ENCODE assay signal across 11 cellular contexts in genomic region chr10:69450395-69450794, GRCh38. TPM values are rescaled to one million over a fixed set of nuclear protein-coding genes. Genes with fewer than 3 reads are reported as not detected.
DNase-seq lines count a peak whose midpoint lies in the region; FAIRE-seq and TF ChIP-seq lines count a peak whose summit lies in the region.
"Not testable (repeated sequence)": the region's sequence is repeated elsewhere in the genome, so short reads cannot be mapped to it uniquely, and the experiment has no call there.
"Had no signal": no experiment of that assay in that cellular context is flagged by ENCODE, and none has a peak within 500 bp of the region (broad histone marks: within the 10 kb centered on the region; RNA-seq: fewer than 3 reads in every experiment).

No MANE protein-coding gene starts in this region.

- not testable (repeated sequence) for H3K9me3 ChIP-seq in Caco-2; PC-9 (ENCODE audit: insufficient read depth, low read depth); H1 (ENCODE audit: insufficient read depth in 2 of 2, low read depth in 1 of 2, low read length in 1 of 2); right atrium auricular region; mucosa of rectum (ENCODE audit: control insufficient read depth in 2 of 2, low read length in 2 of 2); prostate gland; tibial nerve

- H2BK5ac ChIP-seq in H1 (ENCODE audit: low read depth, low read length): not testable (repeated sequence)

- not testable (repeated sequence) for H2AFZ ChIP-seq in PC-9; H1 (ENCODE audit: low read length)

- H3K27ac Mint-ChIP-seq in Caco-2 (ENCODE audit: unreplicated experiment): peak overlapping the region; percentile 81
- H3K27ac Mint-ChIP-seq in activated naive CD8-positive, alpha-beta T cell: not testable (repeated sequence)

- H3K9ac ChIP-seq in H1 (replicated peaks in 1 of 4; ENCODE audit: extremely low read depth in 1 of 4, low read depth in 3 of 4, low read length in 3 of 4): not testable (repeated sequence)
- H3K9ac ChIP-seq in mucosa of rectum (ENCODE audit: low read depth in 1 of 2, low read length in 2 of 2): peak overlapping the region; percentile 56 to 93

- H4K20me1 ChIP-seq in PC-9 (ENCODE audit: insufficient read depth); H1 (replicated peaks in 1 of 2; ENCODE audit: control insufficient read depth in 1 of 2, insufficient read depth in 2 of 2, low read length in 2 of 2): not testable (repeated sequence)

- peaks cover 53% of the 10 kb centered on the region for H3K4me1 ChIP-seq in Caco-2
- H3K4me1 ChIP-seq in PC-9 (replicated peaks; ENCODE audit: insufficient read depth): peaks cover 87% of the 10 kb centered on the region
- H3K4me1 ChIP-seq in H1 (replicated peaks in 1 of 4; ENCODE audit: control insufficient read depth in 3 of 4, insufficient read depth in 4 of 4, low read length in 3 of 4); prostate gland (replicated peaks): not testable (repeated sequence)
- H3K4me1 ChIP-seq in right atrium auricular region: peaks cover 0 to 34% of the 10 kb centered on the region in 2 donors
- peaks cover 48 to 57% of the 10 kb centered on the region in 2 donors for H3K4me1 ChIP-seq in mucosa of rectum (ENCODE audit: control insufficient read depth in 2 of 2, insufficient read depth in 2 of 2, low read length in 2 of 2)
- peaks cover 0 to 57% (median 16%) of the 10 kb centered on the region in 4 donors for H3K4me1 ChIP-seq in tibial nerve

- not testable (repeated sequence) for H3K27me3 ChIP-seq in Caco-2 (replicated peaks; ENCODE audit: control insufficient read depth, insufficient read depth, low read length); PC-9 (ENCODE audit: insufficient read depth, low read depth); right atrium auricular region; mucosa of rectum (ENCODE audit: control insufficient read depth in 2 of 2, insufficient read depth in 2 of 2, low read length in 2 of 2); prostate gland (replicated peaks; ENCODE audit: insufficient read depth); tibial nerve
- peaks cover 8 to 26% (median 16%) of the 10 kb centered on the region in 4 experiments for H3K27me3 ChIP-seq in H1 (replicated peaks in 1 of 4; ENCODE audit: control insufficient read depth in 3 of 4, extremely low read depth in 1 of 4, insufficient read depth in 3 of 4, low read length in 3 of 4)

- H3K4me3 ChIP-seq in Caco-2 (ENCODE audit: low read depth, low read length); right atrium auricular region; prostate gland: not testable (repeated sequence)
- H3K4me3 ChIP-seq in PC-9: peak overlapping the region; percentile 81; the same call in 1 of the 2 replicates
- peak overlapping the region in 3 of 4 experiments; percentile 34 to 91 (median 49); a peak in 3 of 8 replicates for H3K4me3 ChIP-seq in H1 (ENCODE audit: extremely low read depth in 1 of 4, insufficient read depth in 2 of 4, low read depth in 3 of 4, low read length in 4 of 4)
- H3K4me3 ChIP-seq in mucosa of rectum (ENCODE audit: low read length in 2 of 2): peak overlapping the region in 1 of 2 donors; percentile 48
- peak overlapping the region in 1 of 4 donors; percentile 92 for H3K4me3 ChIP-seq in tibial nerve

- H3K79me2 ChIP-seq in PC-9 (ENCODE audit: low read depth): peaks cover 40% of the 10 kb centered on the region
- not testable (repeated sequence) for H3K79me2 ChIP-seq in H1 (ENCODE audit: control insufficient read depth in 1 of 2, insufficient read depth in 2 of 2, low read length in 2 of 2)

- not testable (repeated sequence) for H3K18ac ChIP-seq in H1 (ENCODE audit: extremely low read depth, low read length)

- H3K4me2 ChIP-seq in PC-9 (peak overlapping the region; percentile 96), H1 (ENCODE audit: insufficient read depth in 1 of 2, low read depth in 2 of 2, low read length in 2 of 2) (peak overlapping the region in 1 of 2 experiments; percentile 66; a peak in 3 of 4 replicates)

- peak overlapping the region; percentile 78 for H3K4me3 Mint-ChIP-seq in Caco-2 (ENCODE audit: unreplicated experiment)
- peak overlapping the region; percentile 76 for H3K4me3 Mint-ChIP-seq in activated naive CD8-positive, alpha-beta T cell

- not testable (repeated sequence) for H4K8ac ChIP-seq in H1 (ENCODE audit: extremely low read depth, insufficient read depth, low read length)

- FAIRE-seq in H1 (lab: Jason Lieb, UNC): not testable (repeated sequence)

- not testable (repeated sequence) for H3K36me3 ChIP-seq in Caco-2 (ENCODE audit: control insufficient read depth, insufficient read depth, low read length); PC-9 (ENCODE audit: low read depth); H1 (ENCODE audit: control insufficient read depth in 2 of 4, insufficient read depth in 4 of 4, low read length in 3 of 4); right atrium auricular region; mucosa of rectum (ENCODE audit: control insufficient read depth in 2 of 2, insufficient read depth in 2 of 2, low read length in 2 of 2); prostate gland; tibial nerve

- H4K91ac ChIP-seq in H1 (replicated peaks; ENCODE audit: insufficient read length, low read length): not testable (repeated sequence)

- peaks cover 29% of the 10 kb centered on the region for H3K36me3 Mint-ChIP-seq in Caco-2 (ENCODE audit: insufficient read depth, unreplicated experiment)
- not testable (repeated sequence) for H3K36me3 Mint-ChIP-seq in activated naive CD8-positive, alpha-beta T cell

- not testable (repeated sequence) for BruUV-seq in Caco-2 (replicated peaks; lab: Mats Ljungman, UMichigan); PC-9 (replicated peaks; lab: Mats Ljungman, UMichigan)

- not testable (repeated sequence) for H2BK15ac ChIP-seq in H1 (ENCODE audit: low read length)

- not testable (repeated sequence) for TF ChIP-seq POLR2A in H1 (IDR thresholded peaks at IDR 0.05; ENCODE audit: control extremely low read depth in 1 of 2, low read depth in 2 of 2, low read length in 2 of 2); prostate gland (IDR thresholded peaks at IDR 0.05); tibial nerve (IDR thresholded peaks at IDR 0.05)

- H3K9me3 Mint-ChIP-seq in Caco-2 (ENCODE audit: unreplicated experiment); activated naive CD8-positive, alpha-beta T cell (ENCODE audit: low read depth): not testable (repeated sequence)

- not testable (repeated sequence) for H3K56ac ChIP-seq in H1 (replicated peaks; ENCODE audit: insufficient read length, low read depth, low read length)

- not testable (repeated sequence) for TF ChIP-seq RAD21 in H1 (IDR thresholded peaks at IDR 0.05 in 1 of 2, conservative IDR thresholded peaks at IDR 0.05 in 1 of 2; ENCODE audit: low read depth in 2 of 2, low read length in 2 of 2)

- not testable (repeated sequence) for H4K5ac ChIP-seq in H1 (ENCODE audit: insufficient read length, low read depth, low read length)

- not testable (repeated sequence) for H2AK5ac ChIP-seq in H1 (ENCODE audit: low read depth, low read length)

- peaks cover 11% of the 10 kb centered on the region for H3K23me2 ChIP-seq in H1 (ENCODE audit: low read depth, low read length)

- H3K27ac ChIP-seq in PC-9 (peak overlapping the region; percentile 95), right atrium auricular region (peak overlapping the region; percentile 0 to 13), mucosa of rectum (ENCODE audit: low read depth in 2 of 2, low read length in 2 of 2) (peak overlapping the region; percentile 95 to 97), prostate gland (peak overlapping the region; percentile 41 to 84), tibial nerve (peak overlapping the region in 3 of 4 donors; percentile 81 to 93 (median 86))
- H3K27ac ChIP-seq in H1 (ENCODE audit: low read depth, low read length): not testable (repeated sequence)

- not testable (repeated sequence) for H3K14ac ChIP-seq in H1 (ENCODE audit: insufficient read length)

- H2BK12ac ChIP-seq in H1 (ENCODE audit: low read depth, low read length): not testable (repeated sequence)

- DNase-seq in Caco-2; PC-9; H1 (ENCODE audit: low read depth in 1 of 2, low spot score in 2 of 2); right atrium auricular region (ENCODE audit: low spot score); prostate gland (ENCODE audit: low spot score); tibial nerve (ENCODE audit: low spot score in 2 of 2): not testable (repeated sequence)

- peaks cover 65% of the 10 kb centered on the region for H3F3A ChIP-seq in PC-9 (ENCODE audit: insufficient read depth, low read depth)

- not testable (repeated sequence) for TF ChIP-seq CTCF in Caco-2 (IDR thresholded peaks at IDR 0.05; ENCODE audit: insufficient read depth in 1 of 2, low read depth in 1 of 2, low read length in 1 of 2, severe bottlenecking in 1 of 2, unreplicated experiment in 1 of 2); PC-9 (conservative IDR thresholded peaks at IDR 0.05); H1 (IDR thresholded peaks at IDR 0.05; ENCODE audit: control extremely low read depth in 1 of 3, insufficient read depth in 1 of 3, low read depth in 1 of 3, low read length in 3 of 3); right atrium auricular region (IDR thresholded peaks at IDR 0.05); prostate gland (IDR thresholded peaks at IDR 0.05); tibial nerve (IDR thresholded peaks at IDR 0.05)

- not testable (repeated sequence) for H3K4ac ChIP-seq in H1 (replicated peaks; ENCODE audit: insufficient read length, low read depth, low read length)

- POLR2A ChIA-PET in Caco-2 (lab: Charles Lee) (interaction anchor here (0.5 to 2.1 kb wide), 11 partner anchors 8 to 42 kb away, joined by 3 to 11 read pairs (median 4); no protein-coding TSS in a partner anchor), PC-9 (lab: Charles Lee; ENCODE audit: unreplicated experiment) (interaction anchor here (0.5 to 1.2 kb wide), 5 partner anchors 11 to 1565 kb away, joined by 4 to 5 read pairs (median 5); no protein-coding TSS in a partner anchor)
- POLR2A ChIA-PET in H1 (lab: Charles Lee; ENCODE audit: partially characterized antibody): not testable (repeated sequence)

- H3K27me3 Mint-ChIP-seq in Caco-2 (ENCODE audit: insufficient read depth, unreplicated experiment); activated naive CD8-positive, alpha-beta T cell: not testable (repeated sequence)

- not testable (repeated sequence) for H2BK120ac ChIP-seq in H1 (replicated peaks; ENCODE audit: low read depth, low read length)

- CTCF ChIA-PET in Caco-2 (lab: Charles Lee) (interaction anchor here (0.5 to 3.9 kb wide), 19 partner anchors 8 to 696 kb away, joined by 3 to 38 read pairs (median 4); partner anchors contain the start of gene TYSND1), PC-9 (lab: Charles Lee) (interaction anchor here (0.6 to 4.2 kb wide), 8 partner anchors 12 to 185 kb away, joined by 3 to 33 read pairs (median 4); no protein-coding TSS in a partner anchor), H1 (lab: Charles Lee; ENCODE audit: partially characterized antibody) (interaction anchor here (0.6 to 8.7 kb wide), 27 partner anchors 10 to 446 kb away, joined by 3 to 150 read pairs (median 5); partner anchors contain the start of gene TACR2)

- TF ChIP-seq EP300 in H1 (IDR thresholded peaks at IDR 0.05; ENCODE audit: borderline replicate concordance in 1 of 2, low read depth in 2 of 2, low read length in 2 of 2); tibial nerve (IDR thresholded peaks at IDR 0.05): not testable (repeated sequence)

- 85% methylated on average over 16 of the region's 16 CpGs; no CpG with 5 or more reads in 1 of the 2 experiments for WGBS in H1 (ENCODE audit: extremely low coverage in 1 of 2, insufficient coverage in 1 of 2, insufficient read length in 1 of 2, insufficient replicate concordance in 2 of 2, low coverage in 1 of 2, low lambda C conversion rate in 2 of 2, missing lambda C conversion rate in 1 of 2), 2 experiments
- 87% methylated on average over 16 of the region's 16 CpGs for WGBS in prostate gland
- WGBS in tibial nerve, 2 donors: 79 to 87% methylated on average over 16 of the region's 16 CpGs

- H3K23ac ChIP-seq in H1 (ENCODE audit: insufficient read length): not testable (repeated sequence)

- peaks cover 50% of the 10 kb centered on the region for H3K4me1 Mint-ChIP-seq in Caco-2 (ENCODE audit: low read depth, unreplicated experiment)
- H3K4me1 Mint-ChIP-seq in activated naive CD8-positive, alpha-beta T cell (ENCODE audit: low read depth): peaks cover 14% of the 10 kb centered on the region

- intact Hi-C loops in Caco-2 (cut with micrococcal nuclease; ENCODE audit: unreplicated experiment): not testable (repeated sequence)
- intact Hi-C loops in PC-9 (cut with micrococcal nuclease; ENCODE audit: unreplicated experiment): loop anchor here (1.0 to 2.0 kb wide), 2 partner anchors 8 to 24 kb away; no protein-coding TSS in a partner anchor
- intact Hi-C loops in prostate gland (cut with DNase I): loop anchor here (2.0 to 5.0 kb wide), 2 partner anchors 37 to 56 kb away; no protein-coding TSS in a partner anchor

- not testable (repeated sequence) for H3K9me2 ChIP-seq in PC-9 (ENCODE audit: insufficient read depth)

- H2BK20ac ChIP-seq in H1 (ENCODE audit: low read length): not testable (repeated sequence)

- not testable (repeated sequence) for H3K79me1 ChIP-seq in H1 (ENCODE audit: low read depth, low read length)

RNA-seq across cellular contexts. Expression of gene TSPAN15, which starts 0.9 kb away (rescaled TPM):
- 86.5 and 89.0 TPM in 2 replicates for total RNA-seq in Caco-2 (2022)
- 97.0 and 108 TPM in 2 replicates for total RNA-seq in PC-9 (2021)
- total RNA-seq in H1 (2021; fragmentation: NEBNext Ultra II Directional; extraction: Animal tissue kit (Norgen Biotek cat#: 25700)): 9.7 and 11.6 TPM in 2 replicates
- polyA plus RNA-seq in H1 (2011; rRNA removed): 20.0 and 20.9 TPM in 2 replicates
- 23.6 TPM for polyA plus RNA-seq in H1 (2011; cell fraction: cytosol; rRNA removed)
- 19.6 TPM for polyA plus RNA-seq in H1 (2011; cell fraction: nucleus; rRNA removed)
- 11.9 to 16.4 TPM (median 13.9 TPM) in 4 replicates for polyA plus RNA-seq in H1 (2012, experiment 1 of 2)
- 13.3 TPM for polyA plus RNA-seq in H1 (2012, experiment 2 of 2)
- polyA plus RNA-seq in H1 (2013, experiment 1 of 2): 6.6 TPM
- 8.5 TPM for polyA plus RNA-seq in H1 (2013, experiment 2 of 2)
- polyA minus RNA-seq in H1 (2011; rRNA and poly(A)+ RNA removed): 13.7 and 25.4 TPM in 2 replicates
- 9.3 TPM for polyA minus RNA-seq in H1 (2011; cell fraction: cytosol; rRNA and poly(A)+ RNA removed)
- 8.1 TPM for polyA minus RNA-seq in H1 (2011; cell fraction: nucleus; rRNA and poly(A)+ RNA removed)
- total RNA-seq in right atrium auricular region: 1 to 10 TPM; 6.6 to 7.7 TPM
- 10 to 100 TPM; 78.8 to 85.3 TPM for total RNA-seq in prostate gland
- total RNA-seq in tibial nerve: 100 to 1,000 TPM in 1 of 4 donors, 10 to 100 TPM in 3; 46.9 to 117 (median 92.7) TPM
- total RNA-seq: H4 had no signal

RNA-seq across cellular contexts. Expression of gene TACR2, which starts 33.7 kb away (rescaled TPM):
- total RNA-seq in Caco-2 (2022) (0.57 and 0.60 TPM in 2 replicates), PC-9 (2021) (0.23 TPM in 1 of 2 replicates, not detected in the other), right atrium auricular region (under 1 TPM; 0.24 to 0.41 TPM), prostate gland (1 to 10 TPM in 1 of 2 donors, under 1 TPM in 1; 0.77 to 2.4 TPM), tibial nerve (1 to 10 TPM in 2 of 4 donors, under 1 TPM in 2; 0.59 to 4.6 (median 1.2) TPM)
- not detected in 2 replicates for total RNA-seq in H1 (2021; fragmentation: NEBNext Ultra II Directional; extraction: Animal tissue kit (Norgen Biotek cat#: 25700))
- polyA plus RNA-seq in H1 (2011; rRNA removed): 0.06 TPM in 1 of 2 replicates, not detected in the other
- polyA plus RNA-seq in H1 (2011; cell fraction: cytosol; rRNA removed): 0.06 TPM
- polyA plus RNA-seq in H1 (2011; cell fraction: nucleus; rRNA removed): 0.06 TPM
- 0.13 to 0.33 TPM (median 0.20 TPM) in 4 replicates for polyA plus RNA-seq in H1 (2012, experiment 1 of 2)
- not detected for polyA plus RNA-seq in H1 (2012, experiment 2 of 2)
- polyA plus RNA-seq in H1 (2013, experiment 1 of 2): 0.04 TPM
- polyA plus RNA-seq in H1 (2013, experiment 2 of 2): 0.04 TPM
- not detected in 2 replicates for polyA minus RNA-seq in H1 (2011; rRNA and poly(A)+ RNA removed)
- polyA minus RNA-seq in H1 (2011; cell fraction: cytosol; rRNA and poly(A)+ RNA removed): not detected
- not detected for polyA minus RNA-seq in H1 (2011; cell fraction: nucleus; rRNA and poly(A)+ RNA removed)
- total RNA-seq: activated CD8-positive, alpha-beta T cell treated with anti-CD3 and anti-CD28 coated beads for 36 hours; H4; natural killer cell treated with Interleukin-12 subunit alpha and Interleukin-12 subunit beta and Interleukin-15 and Interleukin-18, amount 100 ng/mL, for 72 hours had no signal
